In genomic region chr22:19988965-19989724, GRCh38 we compare ENCODE assay signal across 19 cellular contexts. TPM values are rescaled to one million over a fixed set of nuclear protein-coding genes. Genes with fewer than 3 reads are reported as not detected.
DNase-seq lines count a peak whose midpoint lies in the region; ATAC-seq, FAIRE-seq and TF ChIP-seq lines count a peak whose summit lies in the region.
"Had no signal": no experiment of that assay in that cellular context is flagged by ENCODE, and none has a peak within 500 bp of the region (broad histone marks: within the 10 kb centered on the region; RNA-seq: fewer than 3 reads in every experiment).

No MANE protein-coding gene starts in this region.

- CTCF ChIA-PET in K562 (lab: Yijun Ruan, JAX; ENCODE audit: low intra/inter-chr PET ratio) = no interaction called here
- CTCF ChIA-PET in HEK293T (lab: Yijun Ruan, JAX) = interaction anchor here (0.6 to 1.4 kb wide), 2 partner anchors 24 kb away, joined by 3 to 4 read pairs; no protein-coding TSS in a partner anchor

- peak; percentile 72 to 84 (median 78) for DNase-seq in K562 (ENCODE audit: extremely low read depth in 1 of 4, low spot score in 3 of 4)
- DNase-seq in left ventricle myocardium inferior = no peak
- DNase-seq in mucosa of descending colon = peak in 2 of 3 donors; percentile 23 to 37
- peak in 1 of 2 donors; percentile 72 for DNase-seq in tibial artery
- no peak for DNase-seq in HEK293T (ENCODE audit: extremely low spot score)
- DNase-seq in retina = no peak
- DNase-seq in osteocyte (ENCODE audit: extremely low spot score, unreplicated experiment) = no peak
- DNase-seq in HuH-7.5 (ENCODE audit: low spot score) = no peak
- DNase-seq: ACHN; CD4-positive, alpha-beta T cell; DMS79 treated with DMSO at 0.1 percent for 48 hours; GOT3; HFFc6; Karpas-422; NCI-H187 treated with DMSO at 0.1 percent for 48 hours; Peyer's patch had no signal

- peak overlapping the region; percentile 6; the same call in 1 of the 2 replicates for H2AFZ ChIP-seq in K562 (ENCODE audit: low read depth, low read length)

- no peak overlapping the region for H3K4me3 Mint-ChIP-seq in osteocyte (ENCODE audit: unreplicated experiment)
- H3K4me3 Mint-ChIP-seq: CD4-positive, alpha-beta T cell; HFFc6 had no signal

- H3K4me3 ChIP-seq in K562 (no peak overlapping the region), left ventricle myocardium inferior (no peak overlapping the region), mucosa of descending colon (no peak overlapping the region), tibial artery (no peak overlapping the region)
- H3K4me3 ChIP-seq: Peyer's patch had no signal

- H3K27me3 ChIP-seq in K562 (ENCODE audit: control insufficient read depth in 2 of 2, insufficient read depth in 2 of 2, low read length in 2 of 2) = no peaks in the 10 kb centered on the region
- no peaks in the 10 kb centered on the region for H3K27me3 ChIP-seq in left ventricle myocardium inferior (ENCODE audit: low read depth)
- no peaks in the 10 kb centered on the region for H3K27me3 ChIP-seq in tibial artery
- H3K27me3 ChIP-seq: Peyer's patch had no signal

- BruUV-seq in K562 (replicated peaks; lab: Mats Ljungman, UMichigan) = no TSS peak

- H3K9me1 ChIP-seq in K562 (ENCODE audit: control insufficient read depth, insufficient read depth, low read length) = peaks cover 20% of the 10 kb centered on the region

- TF ChIP-seq RAD21 in K562 (CRISPR knock-in tag; conservative IDR thresholded peaks at IDR 0.05 in 1 of 2, IDR thresholded peaks at IDR 0.05 in 1 of 2) = peak in 1 of 2 experiments; percentile 34; a peak in 2 of 4 replicates

- peaks cover 74% of the 10 kb centered on the region for H4K20me1 ChIP-seq in K562 (replicated peaks; ENCODE audit: control insufficient read depth, insufficient read depth, low read length)

- in situ Hi-C loops in K562 (cut with MboI) = no loop called here

- TF ChIP-seq EP300 in K562 (IDR thresholded peaks at IDR 0.05; ENCODE audit: low read length) = peak; percentile 85

- H3K79me2 ChIP-seq in K562 (ENCODE audit: control insufficient read depth, insufficient read depth, low read length) = no peaks in the 10 kb centered on the region

- H3K36me3 ChIP-seq in K562 (ENCODE audit: control insufficient read depth, insufficient read depth, low read length) (no peaks in the 10 kb centered on the region), left ventricle myocardium inferior (no peaks in the 10 kb centered on the region), mucosa of descending colon (ENCODE audit: low read depth) (no peaks in the 10 kb centered on the region), tibial artery (no peaks in the 10 kb centered on the region)
- H3K36me3 ChIP-seq: Peyer's patch had no signal

- peak overlapping the region; percentile 58; the same call in 2 of the 3 replicates for H3K27ac ChIP-seq in K562 (ENCODE audit: extremely low read depth, low read depth, low read length)
- peak overlapping the region; percentile 94 for H3K27ac ChIP-seq in left ventricle myocardium inferior (replicated peaks)
- H3K27ac ChIP-seq in tibial artery = peak overlapping the region; percentile 97 to 98

- H3K4me2 ChIP-seq in K562 (ENCODE audit: insufficient read depth, low read length) = no peak overlapping the region

- H3K27me3 Mint-ChIP-seq in osteocyte (ENCODE audit: unreplicated experiment) = no peaks in the 10 kb centered on the region
- H3K27me3 Mint-ChIP-seq: CD4-positive, alpha-beta T cell had no signal

- POLR2A ChIA-PET in K562 (lab: Yijun Ruan, JAX) = interaction anchor here (0.5 to 3.1 kb wide), 17 partner anchors 9 to 845 kb away, joined by 3 to 20 read pairs (median 6); partner anchors contain the start of genes ESS2 and TRMT2A
- POLR2A ChIA-PET in HEK293T (lab: Yijun Ruan, JAX) = interaction anchor here (1.2 kb wide), 1 partner anchor 22 kb away, joined by 3 read pairs; no protein-coding TSS in a partner anchor

- ATAC-seq in K562 (peak; percentile 77), mucosa of descending colon (no peak)

- H3K9me3 ChIP-seq in K562 (replicated peaks; ENCODE audit: control insufficient read depth, insufficient read depth, low read depth, low read length) (no peaks in the 10 kb centered on the region), left ventricle myocardium inferior (replicated peaks) (no peaks in the 10 kb centered on the region), mucosa of descending colon (no peaks in the 10 kb centered on the region), tibial artery (no peaks in the 10 kb centered on the region)
- H3K9me3 ChIP-seq: Peyer's patch had no signal

- intact Hi-C loops in K562 (cut with micrococcal nuclease) = loop anchor here (5.0 kb wide), 1 partner anchor 33 kb away; the partner anchor contains the start of gene TANGO2
- intact Hi-C loops in left ventricle myocardium inferior (cut with micrococcal nuclease) = no loop called here
- intact Hi-C loops in mucosa of descending colon (cut with DNase I, micrococcal nuclease) = no loop called here
- intact Hi-C loops in tibial artery (cut with DNase I; ENCODE audit: low total_unique reads) = no loop called here

- peak; percentile 86 for FAIRE-seq in K562 (lab: Jason Lieb, UNC)
- FAIRE-seq: D721Med, G401.6, GM12892 had no signal

- no peaks in the 10 kb centered on the region for H3K36me3 Mint-ChIP-seq in osteocyte (ENCODE audit: unreplicated experiment)

- peak overlapping the region; percentile 3 to 87; a peak in 3 of 4 replicates for H3K9ac ChIP-seq in K562 (ENCODE audit: insufficient read depth in 1 of 2, low read depth in 2 of 2, low read length in 2 of 2)

- H3K4me1 ChIP-seq in K562 (replicated peaks in 1 of 2; ENCODE audit: control insufficient read depth in 2 of 2, insufficient read depth in 2 of 2, low read length in 2 of 2) (peaks cover 39 to 85% of the 10 kb centered on the region in 2 experiments), left ventricle myocardium inferior (peaks cover 80% of the 10 kb centered on the region), mucosa of descending colon (ENCODE audit: low read depth) (peaks cover 11% of the 10 kb centered on the region), tibial artery (peaks cover 8 to 93% (median 91%) of the 10 kb centered on the region in 4 donors)

- H3K9me3 Mint-ChIP-seq in osteocyte (ENCODE audit: unreplicated experiment) = no peaks in the 10 kb centered on the region
- H3K9me3 Mint-ChIP-seq: CD4-positive, alpha-beta T cell; HFFc6 had no signal

- H3K4me1 Mint-ChIP-seq in osteocyte (ENCODE audit: unreplicated experiment) = peaks cover 41% of the 10 kb centered on the region

- TF ChIP-seq CTCF in K562 (IDR thresholded peaks at IDR 0.05 in 2 of 3, conservative IDR thresholded peaks at IDR 0.05 in 1 of 3; ENCODE audit: insufficient read depth in 2 of 3, low read depth in 1 of 3, low read length in 3 of 3) (no peak), left ventricle myocardium inferior (IDR thresholded peaks at IDR 0.05; ENCODE audit: borderline replicate concordance) (no peak), mucosa of descending colon (IDR thresholded peaks at IDR 0.05) (no peak), tibial artery (IDR thresholded peaks at IDR 0.05) (no peak), osteocyte (IDR thresholded peaks at IDR 0.05) (no peak)

- TF ChIP-seq POLR2A in K562 (conservative IDR thresholded peaks at IDR 0.05) = no peak

- WGBS in K562 (ENCODE audit: insufficient coverage, low coverage, missing lambda C conversion rate) = 48% methylated on average over 18 of the region's 18 CpGs

- H3K27ac Mint-ChIP-seq in osteocyte (ENCODE audit: unreplicated experiment) = no peak overlapping the region
- H3K27ac Mint-ChIP-seq: CD4-positive, alpha-beta T cell; HFFc6 had no signal

RNA-seq across cellular contexts. Expression of gene ARVCF, which starts 27.5 kb away (rescaled TPM):
- 114 and 328 TPM in 2 replicates for total RNA-seq in K562 (2011; cell fraction: chromatin; rRNA removed; ENCODE audit: low replicate concordance)
- total RNA-seq in K562 (2011; cell fraction: nucleolus; rRNA removed) = 214 and 270 TPM in 2 replicates
- 106 and 131 TPM in 2 replicates for total RNA-seq in K562 (2011; cell fraction: nucleoplasm; rRNA removed)
- total RNA-seq in K562 (2014; rRNA removed) (49.3 and 54.2 TPM in 2 replicates), K562 (2014; rRNA removed; fragmentation: Illumina TruSeq; extraction: Trizol) (2.2 and 4.5 TPM in 2 replicates), K562 (2015; rRNA removed; fragmentation: Illumina TruSeq; extraction: Trizol) (13.3 and 15.6 TPM in 2 replicates), K562 (2021) (46.5 and 50.6 TPM in 2 replicates), left ventricle myocardium inferior (25.4 TPM), mucosa of descending colon (10 to 100 TPM; 11.2 to 15.3 (median 15.1) TPM), osteocyte (26.5 and 29.3 TPM in 2 replicates)
- polyA plus RNA-seq in K562 (2011; rRNA removed) (35.2 and 71.6 TPM in 2 replicates), K562 (2014; fragmentation: Illumina TruSeq; extraction: Trizol) (8.0 and 15.9 TPM in 2 replicates), K562 (2014; fragmentation: Nextera tagmentation; extraction: Ambion mirVana) (under 1 TPM; 0.03 to 0.17 TPM), K562 (2014; rRNA removed) (42.5 and 97.4 TPM in 2 replicates)
- 134 and 673 TPM in 2 replicates for polyA plus RNA-seq in K562 (2011; cell fraction: cytosol; rRNA removed)
- 407 and 424 TPM in 2 replicates for polyA plus RNA-seq in K562 (2011; cell fraction: nucleus; rRNA removed)
- 30.0 and 31.2 TPM in 2 replicates for polyA plus RNA-seq in K562 (2012)
- polyA minus RNA-seq in K562 (2011; rRNA and poly(A)+ RNA removed) = 15.1 and 15.6 TPM in 2 replicates
- polyA minus RNA-seq in K562 (2011; cell fraction: cytosol; rRNA and poly(A)+ RNA removed) = 24.6 and 52.4 TPM in 2 replicates
- polyA minus RNA-seq in K562 (2011; cell fraction: nucleus; rRNA and poly(A)+ RNA removed) = 96.8 and 145 TPM in 2 replicates

RNA-seq across cellular contexts. Expression of gene TANGO2, which starts 31.8 kb away (rescaled TPM):
- total RNA-seq in K562 (2011; cell fraction: chromatin; rRNA removed; ENCODE audit: low replicate concordance) = 160 and 395 TPM in 2 replicates
- 227 and 229 TPM in 2 replicates for total RNA-seq in K562 (2011; cell fraction: nucleolus; rRNA removed)
- 196 and 211 TPM in 2 replicates for total RNA-seq in K562 (2011; cell fraction: nucleoplasm; rRNA removed)
- total RNA-seq in K562 (2014; rRNA removed) (70.1 and 95.8 TPM in 2 replicates), K562 (2014; rRNA removed; fragmentation: Illumina TruSeq; extraction: Trizol) (36.1 and 45.9 TPM in 2 replicates), K562 (2015; rRNA removed; fragmentation: Illumina TruSeq; extraction: Trizol) (55.8 and 57.2 TPM in 2 replicates), K562 (2021) (94.1 and 97.3 TPM in 2 replicates), left ventricle myocardium inferior (71.7 TPM), mucosa of descending colon (10 to 100 TPM; 17.5 to 29.7 (median 27.6) TPM), osteocyte (24.9 and 28.1 TPM in 2 replicates)
- polyA plus RNA-seq in K562 (2011; rRNA removed) (94.9 and 115 TPM in 2 replicates), K562 (2014; fragmentation: Illumina TruSeq; extraction: Trizol) (88.3 and 89.4 TPM in 2 replicates), K562 (2014; fragmentation: Nextera tagmentation; extraction: Ambion mirVana) (10 to 100 TPM; 15.5 to 17.5 TPM), K562 (2014; rRNA removed) (89.6 and 92.5 TPM in 2 replicates)
- 157 and 209 TPM in 2 replicates for polyA plus RNA-seq in K562 (2011; cell fraction: cytosol; rRNA removed)
- polyA plus RNA-seq in K562 (2011; cell fraction: nucleus; rRNA removed) = 157 and 195 TPM in 2 replicates
- polyA plus RNA-seq in K562 (2012) = 68.2 and 73.0 TPM in 2 replicates
- polyA minus RNA-seq in K562 (2011; rRNA and poly(A)+ RNA removed) = 130 and 186 TPM in 2 replicates
- polyA minus RNA-seq in K562 (2011; cell fraction: cytosol; rRNA and poly(A)+ RNA removed) = 73.2 and 76.1 TPM in 2 replicates
- polyA minus RNA-seq in K562 (2011; cell fraction: nucleus; rRNA and poly(A)+ RNA removed) = 63.1 and 85.0 TPM in 2 replicates

RNA-seq across cellular contexts. Expression of gene TXNRD2, which starts 47.5 kb away (rescaled TPM):
- 156 and 367 TPM in 2 replicates for total RNA-seq in K562 (2011; cell fraction: chromatin; rRNA removed; ENCODE audit: low replicate concordance)
- 176 and 216 TPM in 2 replicates for total RNA-seq in K562 (2011; cell fraction: nucleolus; rRNA removed)
- 160 and 165 TPM in 2 replicates for total RNA-seq in K562 (2011; cell fraction: nucleoplasm; rRNA removed)
- total RNA-seq in K562 (2014; rRNA removed) = 49.4 and 60.7 TPM in 2 replicates
- total RNA-seq in K562 (2014; rRNA removed; fragmentation: Illumina TruSeq; extraction: Trizol) = 25.1 and 32.6 TPM in 2 replicates
- 45.9 and 50.4 TPM in 2 replicates for total RNA-seq in K562 (2015; rRNA removed; fragmentation: Illumina TruSeq; extraction: Trizol)
- 78.2 and 80.2 TPM in 2 replicates for total RNA-seq in K562 (2021)
- polyA plus RNA-seq in K562 (2011; rRNA removed) = 50.2 and 93.6 TPM in 2 replicates
- polyA plus RNA-seq in K562 (2011; cell fraction: cytosol; rRNA removed) = 84.2 and 98.0 TPM in 2 replicates
- polyA plus RNA-seq in K562 (2011; cell fraction: nucleus; rRNA removed) = 148 and 181 TPM in 2 replicates
- polyA plus RNA-seq in K562 (2012) = 83.1 and 83.5 TPM in 2 replicates
- polyA plus RNA-seq in K562 (2014; fragmentation: Illumina TruSeq; extraction: Trizol) = 45.0 and 66.1 TPM in 2 replicates
- polyA plus RNA-seq in K562 (2014; fragmentation: Nextera tagmentation; extraction: Ambion mirVana) = 1 to 10 TPM; 3.3 to 4.4 TPM
- 52.5 and 57.0 TPM in 2 replicates for polyA plus RNA-seq in K562 (2014; rRNA removed)
- polyA minus RNA-seq in K562 (2011; rRNA and poly(A)+ RNA removed) = 44.4 and 47.5 TPM in 2 replicates
- polyA minus RNA-seq in K562 (2011; cell fraction: cytosol; rRNA and poly(A)+ RNA removed) = 55.3 and 75.6 TPM in 2 replicates
- polyA minus RNA-seq in K562 (2011; cell fraction: nucleus; rRNA and poly(A)+ RNA removed) = 57.4 and 103 TPM in 2 replicates
- total RNA-seq in left ventricle myocardium inferior = 35.2 TPM
- total RNA-seq in mucosa of descending colon = 10 to 100 TPM; 20.9 to 23.6 (median 22.6) TPM
- total RNA-seq in osteocyte = 12.6 and 13.1 TPM in 2 replicates

RNA-seq across cellular contexts. Expression of gene COMT, which starts 47.6 kb away (rescaled TPM):
- 125 and 360 TPM in 2 replicates for total RNA-seq in K562 (2011; cell fraction: chromatin; rRNA removed; ENCODE audit: low replicate concordance)
- total RNA-seq in K562 (2011; cell fraction: nucleolus; rRNA removed) = 500 and 649 TPM in 2 replicates
- total RNA-seq in K562 (2011; cell fraction: nucleoplasm; rRNA removed) = 301 and 358 TPM in 2 replicates
- total RNA-seq in K562 (2014; rRNA removed) (334 and 497 TPM in 2 replicates), K562 (2014; rRNA removed; fragmentation: Illumina TruSeq; extraction: Trizol) (29.4 and 46.3 TPM in 2 replicates), K562 (2015; rRNA removed; fragmentation: Illumina TruSeq; extraction: Trizol) (155 and 156 TPM in 2 replicates), K562 (2021) (348 and 351 TPM in 2 replicates), left ventricle myocardium inferior (81.5 TPM), mucosa of descending colon (10 to 100 TPM; 61.2 to 88.7 (median 70.7) TPM), osteocyte (92.1 and 94.1 TPM in 2 replicates)
- polyA plus RNA-seq in K562 (2011; rRNA removed) (185 and 498 TPM in 2 replicates), K562 (2014; fragmentation: Illumina TruSeq; extraction: Trizol) (108 and 305 TPM in 2 replicates), K562 (2014; fragmentation: Nextera tagmentation; extraction: Ambion mirVana) (10 to 100 TPM; 12.5 to 39.6 TPM), K562 (2014; rRNA removed) (263 and 317 TPM in 2 replicates)
- polyA plus RNA-seq in K562 (2011; cell fraction: cytosol; rRNA removed) = 652 and 657 TPM in 2 replicates
- polyA plus RNA-seq in K562 (2011; cell fraction: nucleus; rRNA removed) = 321 and 432 TPM in 2 replicates
- 279 and 699 TPM in 2 replicates for polyA plus RNA-seq in K562 (2012)
- 92.9 and 123 TPM in 2 replicates for polyA minus RNA-seq in K562 (2011; rRNA and poly(A)+ RNA removed)
- 148 and 344 TPM in 2 replicates for polyA minus RNA-seq in K562 (2011; cell fraction: cytosol; rRNA and poly(A)+ RNA removed)
- 63.8 and 154 TPM in 2 replicates for polyA minus RNA-seq in K562 (2011; cell fraction: nucleus; rRNA and poly(A)+ RNA removed)

Comparison
In these comparisons a context has a peak if more than half of its experiments do, and no peak if none do; other contexts are left out.
1. DNase-seq: peak in K562 (4 of 4) and mucosa of descending colon (2 of 3); none in left ventricle myocardium inferior (single experiment), HEK293T (single experiment), retina (single experiment), osteocyte (single experiment) and HuH-7.5 (single experiment).
2. Peak in every context shown above with its lines, with median percentiles within 50 percentile points of each other: H3K27ac ChIP-seq.